Comparison of ENCODE assay signal across 1 cellular context in the genomic region with DNA sequence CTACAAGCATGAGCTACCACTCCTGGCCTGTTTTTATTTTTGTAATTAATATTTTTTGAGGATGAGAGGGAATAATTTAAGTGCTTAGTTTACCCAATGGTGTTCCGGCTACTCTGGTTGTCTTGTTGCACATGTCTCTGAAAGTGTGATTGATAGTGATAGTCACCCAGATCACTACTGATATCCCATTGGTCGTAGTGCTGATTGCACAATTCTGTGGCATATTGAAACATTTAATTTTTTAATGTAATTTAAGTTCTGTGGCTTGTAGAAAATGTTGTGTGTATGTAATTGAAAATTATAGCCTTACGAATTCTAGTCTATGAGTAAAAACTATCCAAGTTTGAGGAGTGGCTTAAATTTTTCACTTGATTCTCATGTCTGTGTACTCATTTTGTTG.
TF ChIP-seq lines count a peak whose summit lies in the region.

No MANE protein-coding gene starts in this region.

TF ChIP-seq in H1, 55 proteins besides CTCF, POLR2A, EP300 and RAD21:
- TF ChIP-seq TEAD4 (IDR thresholded peaks at IDR 0.05; ENCODE audit: low read depth, low read length): no peak
- peak; percentile 37; the same call in 1 of the 2 replicates for TF ChIP-seq CEBPB (IDR thresholded peaks at IDR 0.05; ENCODE audit: low read depth, low read length)
